Comparison of ENCODE assay signal across 18 cellular contexts in the genomic region with DNA sequence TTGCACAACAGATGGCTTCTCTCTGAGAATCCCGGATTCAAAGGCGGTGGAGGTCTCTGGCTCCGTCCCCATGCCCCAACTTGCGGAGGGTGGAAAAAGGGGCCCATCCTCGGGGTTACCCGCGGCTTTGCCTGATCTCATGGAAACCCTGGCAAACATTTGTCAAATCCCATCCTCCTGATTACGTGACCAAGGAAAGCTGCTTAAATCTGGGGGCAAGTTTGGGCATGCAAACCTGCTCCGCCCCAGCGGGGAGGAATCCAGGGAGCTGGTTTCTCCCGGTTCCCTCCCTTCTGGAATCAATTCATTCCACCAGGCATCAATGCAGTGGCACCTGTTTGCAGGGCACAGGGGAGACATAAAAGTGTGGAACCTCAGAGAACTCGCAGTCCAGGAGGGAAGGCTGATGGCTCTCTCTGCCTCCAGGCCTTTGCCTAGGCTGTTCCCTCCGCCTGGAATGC. TPM values are rescaled to one million over a fixed set of nuclear protein-coding genes. Genes with fewer than 3 reads are reported as not detected.
DNase-seq lines count a peak whose midpoint lies in the region; ATAC-seq and TF ChIP-seq lines count a peak whose summit lies in the region.
"Had no signal": no experiment of that assay in that cellular context is flagged by ENCODE, and none has a peak within 500 bp of the region (broad histone marks: within the 10 kb centered on the region; RNA-seq: fewer than 3 reads in every experiment).

No MANE protein-coding gene starts in this region.

- CTCF ChIA-PET in MCF 10A (lab: Yijun Ruan, JAX): interaction anchor here (0.6 to 3.6 kb wide), 5 partner anchors 15 to 28 kb away, joined by 3 to 39 read pairs (median 3); no protein-coding TSS in a partner anchor

- H3K4me3 ChIP-seq in skin epidermis: no peak overlapping the region
- H3K4me3 ChIP-seq: gastrocnemius medialis had no signal

- H3K27me3 Mint-ChIP-seq in MCF 10A (ENCODE audit: insufficient read depth, unreplicated experiment): no peaks in the 10 kb centered on the region
- H3K27me3 Mint-ChIP-seq: stimulated activated naive CD8-positive, alpha-beta T cell treated with anti-CD3 and anti-CD28 coated beads, Interleukin-15, Interleukin-2, amounts not matched to agents 100 ng/mL and 50 ng/mL, for 24 hours had no signal

- no peaks in the 10 kb centered on the region for H3K9me3 Mint-ChIP-seq in MCF 10A (ENCODE audit: unreplicated experiment)
- H3K9me3 Mint-ChIP-seq: CD14-positive monocyte; stimulated activated naive CD8-positive, alpha-beta T cell treated with anti-CD3 and anti-CD28 coated beads, Interleukin-15, Interleukin-2, amounts not matched to agents 100 ng/mL and 50 ng/mL, for 24 hours had no signal

- H3K27ac Mint-ChIP-seq in MCF 10A (ENCODE audit: low read depth, unreplicated experiment): peak overlapping the region; percentile 75

- peak overlapping the region; percentile 19 for H3K4me3 Mint-ChIP-seq in MCF 10A (ENCODE audit: unreplicated experiment)
- H3K4me3 Mint-ChIP-seq: CD14-positive monocyte; stimulated activated naive CD8-positive, alpha-beta T cell treated with anti-CD3 and anti-CD28 coated beads, Interleukin-15, Interleukin-2, amounts not matched to agents 100 ng/mL and 50 ng/mL, for 24 hours had no signal

- no peaks in the 10 kb centered on the region for H3K36me3 Mint-ChIP-seq in MCF 10A (ENCODE audit: insufficient read depth, unreplicated experiment)

- peaks cover 45% of the 10 kb centered on the region for H3K4me1 Mint-ChIP-seq in MCF 10A (ENCODE audit: insufficient read depth, unreplicated experiment)

- TF ChIP-seq CTCF in MCF 10A (IDR thresholded peaks at IDR 0.05; ENCODE audit: unreplicated experiment): no peak

- ATAC-seq in GM19328 (IDR thresholded peaks at IDR 0.05; ENCODE audit: unreplicated experiment): no peak
- ATAC-seq in left colon: no peak
- no peak for ATAC-seq in HG03025 (IDR thresholded peaks at IDR 0.05; ENCODE audit: low FRiP score, unreplicated experiment)
- ATAC-seq: gastrocnemius medialis had no signal

- peak overlapping the region in 15 of 21 experiments; percentile 3 to 78 (median 59) for H3K27ac ChIP-seq in skin epidermis
- H3K27ac ChIP-seq: 22Rv1, gastrocnemius medialis had no signal

- intact Hi-C loops in MCF 10A (cut with micrococcal nuclease) (loop anchor here (2.0 kb wide), 1 partner anchor 18 kb away; no protein-coding TSS in a partner anchor), left colon (cut with DNase I, micrococcal nuclease) (no loop called here)

- POLR2A ChIA-PET in MCF 10A (lab: Yijun Ruan, JAX): interaction anchor here (0.6 to 4.6 kb wide), 10 partner anchors 9 to 247 kb away, joined by 3 to 47 read pairs (median 4); a partner anchor contains a TSS

- BruUV-seq in MCF 10A (replicated peaks; lab: Mats Ljungman, UMichigan): no TSS peak

- DNase-seq in DMS53 (lab: John Stamatoyannopoulos, UW): peak; percentile 63
- no peak for DNase-seq in DMS53 treated with DMSO at 0.1 percent for 48 hours (lab: John Stamatoyannopoulos, UW; ENCODE audit: unreplicated experiment)
- DNase-seq in NCI-H2171 treated with DMSO at 0.1 percent for 48 hours (lab: John Stamatoyannopoulos, UW): peak; percentile 99
- DNase-seq in MCF 10A (ENCODE audit: unreplicated experiment): peak; percentile 93
- no peak for DNase-seq in left colon
- DNase-seq: activated gamma-delta T cell; effector CD8-positive, alpha-beta T cell; gastrocnemius medialis; HCEC 1CT; MM.1S; SHP77 treated with DMSO at 0.1 percent for 48 hours had no signal

RNA-seq across cellular contexts. Expression of a gene that starts 12.2 kb away (rescaled TPM):
- 0.09 and 0.15 TPM in 2 replicates for total RNA-seq in MCF 10A (2022)
- under 1 TPM; 0.09 to 0.36 TPM for total RNA-seq in left colon
- total RNA-seq: activated CD8-positive, alpha-beta memory T cell treated with anti-CD3 and anti-CD28 coated beads for 36 hours; gastrocnemius medialis had no signal

RNA-seq across cellular contexts. Expression of a gene that starts 59.4 kb away (rescaled TPM):
- total RNA-seq in MCF 10A (2022): 37.2 and 53.3 TPM in 2 replicates
- 100 to 1,000 TPM in 1 of 2 donors, 10 to 100 TPM in 1; 95.0 to 128 TPM for total RNA-seq in left colon

Comparison
In these comparisons a context has a peak if more than half of its experiments do, and no peak if none do; other contexts are left out.
1. DNase-seq: peak in DMS53 (single experiment), NCI-H2171 treated with DMSO at 0.1 percent for 48 hours (single experiment) and MCF 10A (single experiment); none in DMS53 treated with DMSO at 0.1 percent for 48 hours (single experiment) and left colon (0 of 2).